ENCODE assay signal across 1 cellular context in the genomic region with DNA sequence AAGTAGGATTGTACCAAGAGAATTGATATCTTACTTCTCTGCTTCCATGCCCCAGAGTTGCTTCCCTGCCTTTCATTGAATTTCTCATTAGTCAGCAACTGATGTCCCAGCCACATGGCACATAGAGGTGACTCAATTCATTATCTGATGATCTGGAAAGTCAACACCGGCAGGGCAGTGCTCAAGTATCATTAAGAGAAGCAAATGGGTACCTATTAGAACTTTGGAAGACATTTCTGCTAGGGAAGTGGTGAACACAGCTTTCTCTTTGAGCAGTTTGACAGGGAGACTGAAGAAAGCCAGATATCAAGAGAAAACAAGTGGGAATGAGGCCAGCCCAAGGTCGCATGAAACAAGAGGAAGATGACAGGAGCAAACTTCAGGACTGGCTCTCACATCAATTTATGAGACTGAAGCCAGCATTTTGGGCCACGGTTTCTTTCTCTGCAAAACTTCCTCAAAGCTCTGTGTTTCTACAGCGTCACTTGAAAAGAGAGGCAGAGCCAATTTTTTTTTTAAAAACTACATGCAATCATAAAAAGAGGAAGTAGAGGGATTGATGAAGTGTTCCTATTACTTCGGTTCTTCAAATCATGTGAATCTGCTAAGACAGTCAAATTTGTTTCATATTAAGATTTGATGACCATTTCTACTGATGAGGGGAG.
TF ChIP-seq lines count a peak whose summit lies in the region.

No MANE protein-coding gene starts in this region.

TF ChIP-seq in SK-N-SH, 30 proteins besides CTCF, POLR2A, EP300 and RAD21 (continued from another document):
- TF ChIP-seq, protein P1, sequence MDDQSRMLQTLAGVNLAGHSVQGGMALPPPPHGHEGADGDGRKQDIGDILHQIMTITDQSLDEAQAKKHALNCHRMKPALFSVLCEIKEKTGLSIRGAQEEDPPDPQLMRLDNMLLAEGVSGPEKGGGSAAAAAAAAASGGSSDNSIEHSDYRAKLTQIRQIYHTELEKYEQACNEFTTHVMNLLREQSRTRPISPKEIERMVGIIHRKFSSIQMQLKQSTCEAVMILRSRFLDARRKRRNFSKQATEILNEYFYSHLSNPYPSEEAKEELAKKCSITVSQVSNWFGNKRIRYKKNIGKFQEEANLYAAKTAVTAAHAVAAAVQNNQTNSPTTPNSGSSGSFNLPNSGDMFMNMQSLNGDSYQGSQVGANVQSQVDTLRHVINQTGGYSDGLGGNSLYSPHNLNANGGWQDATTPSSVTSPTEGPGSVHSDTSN (IDR thresholded peaks at IDR 0.05) = peak; percentile 59
- TF ChIP-seq TAF1 (IDR thresholded peaks at IDR 0.05; ENCODE audit: borderline replicate concordance, low read depth, low read length) (no peak), FOSL2 (IDR thresholded peaks at IDR 0.05; ENCODE audit: borderline replicate concordance, low read depth) (peak; percentile 38; the same call in 1 of the 2 replicates)
